Comparison of ENCODE assay signal across 8 cellular contexts in genomic region chr19:34998777-34999497, GRCh38. TPM values are rescaled to one million over a fixed set of nuclear protein-coding genes. Genes with fewer than 3 reads are reported as not detected.
A peak's percentile ranks its signal among the peaks of the same experiment; 100 is the strongest.
DNase-seq lines count a peak whose midpoint lies in the region; ATAC-seq and FAIRE-seq lines count a peak whose summit lies in the region.

No MANE protein-coding gene starts in this region.

- CTCF ChIA-PET in activated CD8-positive, alpha-beta T cell treated with anti-CD3 and anti-CD28 coated beads, Interleukin-2, amount 10 ng/mL, durations not matched to agents 7 days and 5 days (lab: Charles Lee), result interaction anchor here (1.2 kb wide), 1 partner anchor 143 kb away, joined by 4 read pairs; no protein-coding TSS in a partner anchor

- 46% methylated on average over 13 of the region's 13 CpGs for WGBS in right cardiac atrium

- H3K4me1 ChIP-seq in right cardiac atrium (ENCODE audit: control insufficient read depth, insufficient read depth, low read length) (peaks cover 7% of the 10 kb centered on the region), skeletal muscle tissue (ENCODE audit: control insufficient read depth in 3 of 3, insufficient read depth in 3 of 3, low read length in 3 of 3) (peaks cover 33 to 78% (median 49%) of the 10 kb centered on the region in 3 donors)

- intact Hi-C loops in right cardiac atrium (cut with DNase I), result no loop called here

- peak overlapping the region; percentile 78 for H3K4me3 Mint-ChIP-seq in activated CD8-positive, alpha-beta T cell treated with anti-CD3 and anti-CD28 coated beads, Interleukin-2, amount 10 ng/mL, durations not matched to agents 7 days and 5 days

- H3K27ac ChIP-seq in right cardiac atrium (ENCODE audit: low read length) (peak overlapping the region; percentile 99), skeletal muscle tissue (ENCODE audit: low read depth, low read length) (peak overlapping the region; percentile 98)

- peaks cover 6 to 9% (median 8%) of the 10 kb centered on the region in 3 donors for H3K36me3 ChIP-seq in skeletal muscle tissue (ENCODE audit: control insufficient read depth in 3 of 3, insufficient read depth in 3 of 3, low read length in 3 of 3)

- H3K9me3 Mint-ChIP-seq in activated CD8-positive, alpha-beta T cell treated with anti-CD3 and anti-CD28 coated beads, Interleukin-2, amount 10 ng/mL, durations not matched to agents 7 days and 5 days (ENCODE audit: insufficient read depth), result no peaks in the 10 kb centered on the region

- H3K4me3 ChIP-seq in right cardiac atrium (ENCODE audit: low read length) (peak overlapping the region; percentile 99), skeletal muscle tissue (ENCODE audit: low read length in 3 of 3) (peak overlapping the region; percentile 78 to 81 (median 79))

- H3K9ac ChIP-seq in skeletal muscle tissue (ENCODE audit: low read depth in 1 of 3, low read length in 3 of 3), result peak overlapping the region; percentile 92 to 94 (median 93)

- peak overlapping the region; percentile 93 for H3K27ac Mint-ChIP-seq in activated CD8-positive, alpha-beta T cell treated with anti-CD3 and anti-CD28 coated beads, Interleukin-2, amount 10 ng/mL, durations not matched to agents 7 days and 5 days

- POLR2A ChIA-PET in activated CD8-positive, alpha-beta T cell treated with anti-CD3 and anti-CD28 coated beads, Interleukin-2, amount 10 ng/mL, durations not matched to agents 7 days and 5 days (lab: Charles Lee), result interaction anchor here (1.0 to 1.2 kb wide), 2 partner anchors 13 to 16 kb away, joined by 3 to 5 read pairs; no protein-coding TSS in a partner anchor

- H3K36me3 Mint-ChIP-seq in activated CD8-positive, alpha-beta T cell treated with anti-CD3 and anti-CD28 coated beads, Interleukin-2, amount 10 ng/mL, durations not matched to agents 7 days and 5 days (ENCODE audit: low read depth), result peaks cover 27% of the 10 kb centered on the region

- no peaks in the 10 kb centered on the region for H3K9me3 ChIP-seq in right cardiac atrium (ENCODE audit: control insufficient read depth, low read length)
- no peaks in the 10 kb centered on the region for H3K9me3 ChIP-seq in skeletal muscle tissue (ENCODE audit: control insufficient read depth in 3 of 3, low read length in 3 of 3)

- H3K27me3 Mint-ChIP-seq in activated CD8-positive, alpha-beta T cell treated with anti-CD3 and anti-CD28 coated beads, Interleukin-2, amount 10 ng/mL, durations not matched to agents 7 days and 5 days (ENCODE audit: low read depth), result no peaks in the 10 kb centered on the region

- ATAC-seq in activated CD8-positive, alpha-beta T cell treated with anti-CD3 and anti-CD28 coated beads, Interleukin-2, amount 10 ng/mL, durations not matched to agents 7 days and 5 days, result no peak
- ATAC-seq in right cardiac atrium, result peak; percentile 31 to 47
- ATAC-seq in GM18873 (IDR thresholded peaks at IDR 0.05; ENCODE audit: low FRiP score, unreplicated experiment), result no peak
- no peak for ATAC-seq in GM21723 (IDR thresholded peaks at IDR 0.05; ENCODE audit: unreplicated experiment)

- H3K4me1 Mint-ChIP-seq in activated CD8-positive, alpha-beta T cell treated with anti-CD3 and anti-CD28 coated beads, Interleukin-2, amount 10 ng/mL, durations not matched to agents 7 days and 5 days (ENCODE audit: low read depth), result peaks cover 59% of the 10 kb centered on the region

- DNase-seq in GM19239 (ENCODE audit: insufficient read length, low spot score) (no peak), right cardiac atrium (peak in 1 of 3 donors; percentile 26), dermis blood vessel endothelial cell (no peak), germinal center (ENCODE audit: low spot score) (no peak)
- no peak for DNase-seq in activated CD8-positive, alpha-beta T cell treated with anti-CD3 and anti-CD28 coated beads, Interleukin-2, amount 10 ng/mL, durations not matched to agents 7 days and 5 days

- no peaks in the 10 kb centered on the region for H3K27me3 ChIP-seq in right cardiac atrium (ENCODE audit: control insufficient read depth, insufficient read depth)
- H3K27me3 ChIP-seq in skeletal muscle tissue (ENCODE audit: control insufficient read depth in 3 of 3, insufficient read depth in 3 of 3, low read length in 3 of 3), result no peaks in the 10 kb centered on the region

- peak; percentile 14 for FAIRE-seq in GM19239 (lab: Jason Lieb, UNC)

RNA-seq across cellular contexts. Expression of gene GRAMD1A, which starts 1.2 kb away (rescaled TPM):
- total RNA-seq in activated CD8-positive, alpha-beta T cell treated with anti-CD3 and anti-CD28 coated beads, Interleukin-2, amount 10 ng/mL, durations not matched to agents 7 days and 5 days, result 10 to 100 TPM; 76.2 to 81.8 TPM
- total RNA-seq in right cardiac atrium (10 to 100 TPM; 27.9 to 37.4 (median 32.7) TPM), skeletal muscle tissue (17.7 TPM), dermis blood vessel endothelial cell (48.5 and 56.0 TPM in 2 replicates)
- 32.0 TPM for polyA plus RNA-seq in right cardiac atrium

RNA-seq across cellular contexts. Expression of gene SCN1B, which starts 31.3 kb away (rescaled TPM):
- total RNA-seq in activated CD8-positive, alpha-beta T cell treated with anti-CD3 and anti-CD28 coated beads, Interleukin-2, amount 10 ng/mL, durations not matched to agents 7 days and 5 days, result under 1 TPM; 0.37 to 0.57 TPM
- total RNA-seq in right cardiac atrium (100 to 1,000 TPM in 1 of 4 donors, 10 to 100 TPM in 3; 74.3 to 134 (median 87.1) TPM), skeletal muscle tissue (1.6 TPM), dermis blood vessel endothelial cell (6.5 and 15.9 TPM in 2 replicates)
- polyA plus RNA-seq in right cardiac atrium, result 89.1 TPM

RNA-seq across cellular contexts. Expression of gene ZNF792, which starts 34.9 kb away (rescaled TPM):
- 10 to 100 TPM; 13.7 to 14.2 TPM for total RNA-seq in activated CD8-positive, alpha-beta T cell treated with anti-CD3 and anti-CD28 coated beads, Interleukin-2, amount 10 ng/mL, durations not matched to agents 7 days and 5 days
- total RNA-seq in right cardiac atrium (1 to 10 TPM; 3.3 to 5.1 (median 4.3) TPM), skeletal muscle tissue (7.8 TPM), dermis blood vessel endothelial cell (55.2 and 57.2 TPM in 2 replicates)
- polyA plus RNA-seq in right cardiac atrium, result 1.1 TPM

RNA-seq across cellular contexts. Expression of gene HPN, which starts 42.6 kb away (rescaled TPM):
- not detected for total RNA-seq in activated CD8-positive, alpha-beta T cell treated with anti-CD3 and anti-CD28 coated beads, Interleukin-2, amount 10 ng/mL, durations not matched to agents 7 days and 5 days
- 1 to 10 TPM; 3.9 to 7.0 (median 5.0) TPM for total RNA-seq in right cardiac atrium
- 1.5 TPM for polyA plus RNA-seq in right cardiac atrium
- total RNA-seq in skeletal muscle tissue, result 0.52 TPM
- total RNA-seq in dermis blood vessel endothelial cell, result 0.09 and 0.17 TPM in 2 replicates

Comparison
In these comparisons a context has a peak if more than half of its experiments do, and no peak if none do; other contexts are left out.
1. ATAC-seq: peak in right cardiac atrium (2 of 2); none in activated CD8-positive, alpha-beta T cell treated with anti-CD3 and anti-CD28 coated beads, Interleukin-2, amount 10 ng/mL, durations not matched to agents 7 days and 5 days (single experiment), GM18873 (single experiment) and GM21723 (single experiment).